Comparison of ENCODE assay signal across 1 cellular context in genomic region chr13:79448413-79448812, GRCh38.
TF ChIP-seq lines count a peak whose summit lies in the region.

No MANE protein-coding gene starts in this region.

TF ChIP-seq in IMR-90, 13 proteins besides CTCF, POLR2A, EP300 and RAD21:
- TF ChIP-seq CHD1 (IDR thresholded peaks at IDR 0.05; ENCODE audit: low read depth, low read length) (no peak), FOS (IDR thresholded peaks at IDR 0.05; ENCODE audit: low read depth, low read length) (no peak), SMC3 (IDR thresholded peaks at IDR 0.05; ENCODE audit: low read depth, low read length) (no peak), MAFK (IDR thresholded peaks at IDR 0.05; ENCODE audit: low read depth, low read length) (no peak), CEBPB (IDR thresholded peaks at IDR 0.05; ENCODE audit: low read depth, low read length) (no peak), ELK1 (IDR thresholded peaks at IDR 0.05; ENCODE audit: borderline replicate concordance, low read depth, low read length) (no peak), MAZ (IDR thresholded peaks at IDR 0.05; ENCODE audit: borderline replicate concordance, low read depth, low read length) (no peak), BHLHE40 (IDR thresholded peaks at IDR 0.05; ENCODE audit: low read depth, low read length) (no peak)
TF ChIP-seq in IMR-90: peak in this region for 0.
